ENCODE assay signal across 13 cellular contexts in genomic region chr1:19457555-19457954, GRCh38. TPM values are rescaled to one million over a fixed set of nuclear protein-coding genes. Genes with fewer than 3 reads are reported as not detected.
DNase-seq lines count a peak whose midpoint lies in the region; ATAC-seq and TF ChIP-seq lines count a peak whose summit lies in the region.
"Had no signal": no experiment of that assay in that cellular context is flagged by ENCODE, and none has a peak within 500 bp of the region (broad histone marks: within the 10 kb centered on the region; RNA-seq: fewer than 3 reads in every experiment).

No MANE protein-coding gene starts in this region.

- ATAC-seq in gastrocnemius medialis (peak in 1 of 2 donors; percentile 38), HG03280 (IDR thresholded peaks at IDR 0.05; ENCODE audit: unreplicated experiment) (no peak)

- intact Hi-C loops in gastrocnemius medialis (cut with DNase I; ENCODE audit: low total_unique reads): no loop called here

- peaks cover 70 to 79% of the 10 kb centered on the region in 2 donors for H3K4me1 ChIP-seq in gastrocnemius medialis

- peaks cover 56% of the 10 kb centered on the region for H3K4me1 Mint-ChIP-seq in glutamatergic neuron (ENCODE audit: low read depth, unreplicated experiment)

- H3K27ac Mint-ChIP-seq in glutamatergic neuron (ENCODE audit: unreplicated experiment): peak overlapping the region; percentile 41

- no peaks in the 10 kb centered on the region for H3K27me3 ChIP-seq in gastrocnemius medialis

- DNase-seq in DMS79 treated with DMSO at 0.1 percent for 48 hours (lab: John Stamatoyannopoulos, UW): peak; percentile 25
- DNase-seq in DMS79 (lab: John Stamatoyannopoulos, UW): no peak
- no peak for DNase-seq in SK-N-MC (ENCODE audit: low read depth, low spot score)
- DNase-seq in glutamatergic neuron: no peak
- DNase-seq in gastrocnemius medialis: no peak
- no peak for DNase-seq in NCI-H69 (lab: John Stamatoyannopoulos, UW)
- no peak for DNase-seq in GM20000 (ENCODE audit: low spot score)
- DNase-seq: 8988T; activated effector memory CD4-positive, alpha-beta T cell treated with anti-CD3 and anti-CD28 coated beads, Interleukin-2, amount 50 U/mL, for 16 hours; NCI-H2029 treated with DMSO at 0.1 percent for 48 hours; stimulated activated CD4-positive, alpha-beta T cell treated with anti-CD3 and anti-CD28 coated beads, Interleukin-4, amount 100 ng/mL, for 24 hours had no signal

- H3K27ac ChIP-seq in SK-N-MC (peak overlapping the region; percentile 10; the same call in 1 of the 2 replicates), gastrocnemius medialis (peak overlapping the region; percentile 46 to 70 (median 51))

- TF ChIP-seq CTCF in glutamatergic neuron (IDR thresholded peaks at IDR 0.05; ENCODE audit: partially characterized antibody, unreplicated experiment) (no peak), gastrocnemius medialis (IDR thresholded peaks at IDR 0.05 in 4 of 5, conservative IDR thresholded peaks at IDR 0.05 in 1 of 5) (no peak), GM20000 (IDR thresholded peaks at IDR 0.05; ENCODE audit: extremely low read depth, missing control alignments) (no peak)

- H3K4me3 ChIP-seq in SK-N-MC (no peak overlapping the region), gastrocnemius medialis (no peak overlapping the region)

- in situ Hi-C loops in gastrocnemius medialis (cut with MboI; ENCODE audit: low sequenced_read_pairs in 4 of 4): no loop called here

- H3K36me3 Mint-ChIP-seq in glutamatergic neuron (ENCODE audit: unreplicated experiment): no peaks in the 10 kb centered on the region

- H3K9me3 Mint-ChIP-seq in glutamatergic neuron (ENCODE audit: unreplicated experiment): peaks cover 4% of the 10 kb centered on the region
- H3K9me3 Mint-ChIP-seq: neural crest cell had no signal

- peak overlapping the region; percentile 48 for H3K4me3 Mint-ChIP-seq in glutamatergic neuron (ENCODE audit: unreplicated experiment)
- H3K4me3 Mint-ChIP-seq: neural crest cell had no signal

- H3K36me3 ChIP-seq in SK-N-MC (ENCODE audit: insufficient read depth, low read length) (no peaks in the 10 kb centered on the region), gastrocnemius medialis (no peaks in the 10 kb centered on the region)

- no peak overlapping the region for H3K9ac ChIP-seq in SK-N-MC (ENCODE audit: insufficient read length)

- H3K9me3 ChIP-seq in SK-N-MC (ENCODE audit: low read depth, low read length): no peaks in the 10 kb centered on the region
- H3K9me3 ChIP-seq in gastrocnemius medialis: no peaks in the 10 kb centered on the region

- TF ChIP-seq POLR2A in gastrocnemius medialis (IDR thresholded peaks at IDR 0.05): no peak

- peaks cover 4% of the 10 kb centered on the region for H3K27me3 Mint-ChIP-seq in glutamatergic neuron (ENCODE audit: unreplicated experiment)

RNA-seq across cellular contexts. Expression of gene CAPZB, which starts 27.8 kb away (rescaled TPM):
- 326 TPM for total RNA-seq in glutamatergic neuron (ENCODE audit: unreplicated experiment)
- 10 to 100 TPM; 48.6 to 93.8 (median 74.9) TPM for total RNA-seq in gastrocnemius medialis
